In genomic region chr12:48532601-48533000, GRCh38 we compare ENCODE assay signal across 30 cellular contexts. TPM values are rescaled to one million over a fixed set of nuclear protein-coding genes. Genes with fewer than 3 reads are reported as not detected.
"Had no signal": no experiment of that assay in that cellular context is flagged by ENCODE, and none has a peak within 500 bp of the region (broad histone marks: within the 10 kb centered on the region; RNA-seq: fewer than 3 reads in every experiment).

No MANE protein-coding gene starts in this region.

- H3K27me3 Mint-ChIP-seq: stimulated activated memory B cell treated with anti-CD40 and anti-IgM and Interleukin-4, amounts not matched to agents 10 μg/mL and 1 μg/mL and 100 μg/mL, for 72 hours had no signal

- H3K4me3 Mint-ChIP-seq: natural killer cell; neural crest cell; stimulated activated memory B cell treated with anti-CD40 and anti-IgM and Interleukin-4, amounts not matched to agents 10 μg/mL and 1 μg/mL and 100 μg/mL, for 72 hours had no signal

- DNase-seq: effector memory CD4-positive, alpha-beta T cell; heart left ventricle; hippocampal formation; kidney glomerular epithelial cell; mammary epithelial cell; natural killer cell; posterior cingulate gyrus; spleen; stimulated activated CD4-positive, alpha-beta T cell treated with anti-CD3 and anti-CD28 coated beads, Interleukin-15, amount 100 ng/mL, for 24 hours; stimulated activated CD4-positive, alpha-beta T cell treated with anti-CD3 and anti-CD28 coated beads, Interleukin-1b, Interleukin-23, amount 100 ng/mL, for 48 hours; stimulated activated CD4-positive, alpha-beta T cell treated with anti-CD3 and anti-CD28 coated beads, Interleukin-4, amount 100 ng/mL, for 24 hours; stomach; substantia nigra; transverse colon had no signal

- H3K36me3 Mint-ChIP-seq: natural killer cell; stimulated activated memory B cell treated with anti-CD40 and anti-IgM and Interleukin-4, amounts not matched to agents 10 μg/mL and 1 μg/mL and 100 μg/mL, for 72 hours had no signal

- H3K4me1 Mint-ChIP-seq: natural killer cell; neural crest cell; stimulated activated memory B cell treated with anti-CD40 and anti-IgM and Interleukin-4, amounts not matched to agents 10 μg/mL and 1 μg/mL and 100 μg/mL, for 72 hours had no signal

- ATAC-seq: esophagus mucosa; heart left ventricle; left lobe of liver; natural killer cell; sciatic nerve; stimulated activated memory B cell treated with anti-CD40 and anti-IgM and Interleukin-4, amounts not matched to agents 10 μg/mL and 1 μg/mL and 100 μg/mL, for 72 hours had no signal

- H3K4me3 ChIP-seq: heart left ventricle, spleen, stomach, thoracic aorta, transverse colon had no signal

- H3K9me3 Mint-ChIP-seq: natural killer cell had no signal

- H3K27ac Mint-ChIP-seq: natural killer cell; stimulated activated memory B cell treated with anti-CD40 and anti-IgM and Interleukin-4, amounts not matched to agents 10 μg/mL and 1 μg/mL and 100 μg/mL, for 72 hours had no signal

RNA-seq across cellular contexts. Expression of gene OR8S1, which starts 7.2 kb away (rescaled TPM):
- total RNA-seq: esophagus mucosa, fibroblast of lung, frontal cortex, glomerular endothelial cell, heart left ventricle, left lobe of liver, lower leg skin, mammary epithelial cell, mesenteric fat pad, mononuclear cell, natural killer cell, neural crest cell, osteocyte, pulmonary artery endothelial cell, skeletal muscle tissue, spleen, stomach, thoracic aorta, transverse colon, ureter had no signal
- polyA plus RNA-seq: fibroblast of lung, heart left ventricle, mammary epithelial cell, spleen, stomach had no signal

RNA-seq across cellular contexts. Expression of gene LALBA, which starts 37.2 kb away (rescaled TPM):
- total RNA-seq: esophagus mucosa, fibroblast of lung, frontal cortex, glomerular endothelial cell, heart left ventricle, left lobe of liver, lower leg skin, mammary epithelial cell, mesenteric fat pad, mononuclear cell, natural killer cell, neural crest cell, osteocyte, pulmonary artery endothelial cell, sciatic nerve, skeletal muscle tissue, spleen, stomach, thoracic aorta, transverse colon, ureter had no signal
- polyA plus RNA-seq: fibroblast of lung, heart left ventricle, mammary epithelial cell, spleen, stomach had no signal

RNA-seq across cellular contexts. Expression of gene C12orf54, which starts 50.3 kb away (rescaled TPM):
- total RNA-seq: fibroblast of lung, frontal cortex, glomerular endothelial cell, heart left ventricle, left lobe of liver, lower leg skin, mesenteric fat pad, mononuclear cell, natural killer cell, neural crest cell, osteocyte, pulmonary artery endothelial cell, skeletal muscle tissue, spleen, thoracic aorta had no signal
- polyA plus RNA-seq: fibroblast of lung, heart left ventricle had no signal
